ENCODE assay signal across 27 cellular contexts in genomic region chr12:130830246-130830551, GRCh38. TPM values are rescaled to one million over a fixed set of nuclear protein-coding genes. Genes with fewer than 3 reads are reported as not detected.
A peak's percentile ranks its signal among the peaks of the same experiment; 100 is the strongest.
DNase-seq lines count a peak whose midpoint lies in the region; ATAC-seq, FAIRE-seq and TF ChIP-seq lines count a peak whose summit lies in the region.
"Had no signal": no experiment of that assay in that cellular context is flagged by ENCODE, and none has a peak within 500 bp of the region (broad histone marks: within the 10 kb centered on the region; RNA-seq: fewer than 3 reads in every experiment).

No MANE protein-coding gene starts in this region.

- H3K4me1 Mint-ChIP-seq in H9 = peaks cover 39 to 56% of the 10 kb centered on the region in 2 experiments
- H3K4me1 Mint-ChIP-seq in effector memory CD8-positive, alpha-beta T cell (ENCODE audit: low read depth in 2 of 2) = peaks cover 14 to 22% of the 10 kb centered on the region in 2 donors
- H3K4me1 Mint-ChIP-seq in natural killer cell treated with Interleukin-12 subunit alpha and Interleukin-12 subunit beta and Interleukin-15 and Interleukin-18, amount 100 ng/mL, for 72 hours (ENCODE audit: low read depth in 2 of 2) = peaks cover 7 to 8% of the 10 kb centered on the region in 2 donors

- H2AFZ ChIP-seq in H9 (ENCODE audit: low read length) = no peak overlapping the region

- peak overlapping the region; percentile 87; the same call in 1 of the 2 replicates for H3K14ac ChIP-seq in H9 (ENCODE audit: insufficient read depth, low read length)

- no peak overlapping the region for H2BK120ac ChIP-seq in H9 (ENCODE audit: low read depth, low read length, poor library complexity, severe bottlenecking)

- peaks cover 9% of the 10 kb centered on the region; the same call in 1 of the 2 replicates for H3K79me2 ChIP-seq in H9 (ENCODE audit: insufficient read depth, low read length)

- H3K27ac ChIP-seq in H9 (ENCODE audit: insufficient read length, low read depth, low read length) = no peak overlapping the region
- H3K27ac ChIP-seq in pancreas = peak overlapping the region in 3 of 4 donors; percentile 8 to 65 (median 22)
- H3K27ac ChIP-seq: adrenal gland, breast epithelium, epithelial cell of prostate, ovary, spleen, transverse colon had no signal

- H3K23me2 ChIP-seq in H9 (ENCODE audit: insufficient read length, low read depth, low read length, poor library complexity, severe bottlenecking) = no peaks in the 10 kb centered on the region

- H3K27me3 ChIP-seq in H9 (ENCODE audit: insufficient read depth, low read length) (no peaks in the 10 kb centered on the region), pancreas (no peaks in the 10 kb centered on the region)
- H3K27me3 ChIP-seq: adrenal gland, breast epithelium, ovary, spleen, transverse colon had no signal

- H2BK15ac ChIP-seq in H9 (ENCODE audit: low read depth, low read length) = no peak overlapping the region

- peaks cover 3% of the 10 kb centered on the region for H3K79me1 ChIP-seq in H9 (ENCODE audit: insufficient read depth, low read depth, low read length, poor library complexity, severe bottlenecking)

- peak overlapping the region; percentile 51 for H2BK5ac ChIP-seq in H9 (ENCODE audit: insufficient read length, low read length)

- H3K23ac ChIP-seq in H9 (ENCODE audit: insufficient read length, low read depth, low read length) = no peak overlapping the region

- no peak overlapping the region for H4K91ac ChIP-seq in H9 (ENCODE audit: insufficient read length, low read depth, low read length)

- no peak overlapping the region for H3K9ac ChIP-seq in H9 (ENCODE audit: extremely low read depth, insufficient read length, low read length)
- H3K9ac ChIP-seq: SK-N-SH had no signal

- H3K9me3 Mint-ChIP-seq in H9 = peaks cover 0 to 5% of the 10 kb centered on the region in 2 experiments; a peak in 1 of 5 replicates
- H3K9me3 Mint-ChIP-seq in effector memory CD8-positive, alpha-beta T cell = no peaks in the 10 kb centered on the region
- H3K9me3 Mint-ChIP-seq in natural killer cell treated with Interleukin-12 subunit alpha and Interleukin-12 subunit beta and Interleukin-15 and Interleukin-18, amount 100 ng/mL, for 72 hours = no peaks in the 10 kb centered on the region
- H3K9me3 Mint-ChIP-seq: activated T-cell treated with anti-CD3 and anti-CD28 coated beads, Interleukin-2, amount 50 U/mL, for 72 hours; HFFc6 had no signal

- H4K20me1 ChIP-seq in H9 (ENCODE audit: control insufficient read depth, insufficient read depth, insufficient read length) = no peaks in the 10 kb centered on the region

- H3K4me1 ChIP-seq in H9 (ENCODE audit: insufficient read depth, low read length) (peaks cover 6% of the 10 kb centered on the region; the same call in 1 of the 2 replicates), pancreas (no peaks in the 10 kb centered on the region)
- H3K4me1 ChIP-seq: breast epithelium had no signal

- no peak overlapping the region for H4K8ac ChIP-seq in H9 (replicated peaks; ENCODE audit: insufficient read length, low read depth, low read length)

- H2BK20ac ChIP-seq in H9 (ENCODE audit: low read depth, low read length, poor library complexity, severe bottlenecking) = no peak overlapping the region

- no peak overlapping the region for H2BK12ac ChIP-seq in H9 (ENCODE audit: insufficient read length, low read depth, low read length)

- H2AK5ac ChIP-seq in H9 (ENCODE audit: insufficient read length, low read length) = no peak overlapping the region

- no peak overlapping the region for H3K56ac ChIP-seq in H9 (ENCODE audit: insufficient read length, low read depth, low read length)

- no peaks in the 10 kb centered on the region for H3K36me3 ChIP-seq in pancreas
- H3K36me3 ChIP-seq: adrenal gland, breast epithelium, ovary, transverse colon had no signal

- WGBS in H9 (ENCODE audit: extremely low coverage, insufficient read length, low lambda C conversion rate) = no CpG with 5 or more reads among the region's 14 CpGs
- WGBS in pancreas, 2 donors = 65 to 76% methylated on average over 14 of the region's 14 CpGs

- ATAC-seq in effector memory CD8-positive, alpha-beta T cell (replicated peaks) = no peak
- peak in 3 of 4 donors; percentile 38 to 64 (median 46) for ATAC-seq in pancreas
- ATAC-seq in natural killer cell treated with Interleukin-12 subunit alpha and Interleukin-12 subunit beta and Interleukin-15 and Interleukin-18, amount 100 ng/mL, for 72 hours = no peak
- ATAC-seq: activated T-cell treated with anti-CD3 and anti-CD28 coated beads, Interleukin-2, amount 50 U/mL, for 72 hours; left ventricle myocardium superior; naive thymus-derived CD4-positive, alpha-beta T cell had no signal

- DNase-seq in H9 (peak; percentile 32), NCI-H2107 treated with DMSO at 0.1 percent for 48 hours (lab: John Stamatoyannopoulos, UW; ENCODE audit: unreplicated experiment) (peak; percentile 66), pancreas (no peak), DMS53 (lab: John Stamatoyannopoulos, UW) (no peak), NCI-H1048 (lab: John Stamatoyannopoulos, UW) (no peak)
- no peak for DNase-seq in effector memory CD8-positive, alpha-beta T cell
- DNase-seq in natural killer cell treated with Interleukin-12 subunit alpha and Interleukin-12 subunit beta and Interleukin-15 and Interleukin-18, amount 100 ng/mL, for 72 hours (ENCODE audit: low spot score) = no peak
- DNase-seq: ACHN; activated naive CD4-positive, alpha-beta T cell treated with Interleukin-2 at 50 U/mL for 16 hours; activated T-cell treated with anti-CD3 and anti-CD28 coated beads, Interleukin-2, amount 50 U/mL, for 72 hours; DMS79 treated with DMSO at 0.1 percent for 48 hours; HFFc6; Kasumi-1; left ventricle myocardium superior; midbrain; naive thymus-derived CD4-positive, alpha-beta T cell; NCI-H1930; NCI-H446 treated with DMSO at 0.1 percent for 48 hours; ovary; SK-N-SH; spleen; T-helper 2 cell; transverse colon had no signal

- FAIRE-seq in pancreas (lab: Jason Lieb, UNC) = no peak
- FAIRE-seq: islet of Langerhans had no signal

- no peaks in the 10 kb centered on the region for H3K27me3 Mint-ChIP-seq in H9 (ENCODE audit: low read depth)
- no peaks in the 10 kb centered on the region for H3K27me3 Mint-ChIP-seq in effector memory CD8-positive, alpha-beta T cell
- H3K27me3 Mint-ChIP-seq in natural killer cell treated with Interleukin-12 subunit alpha and Interleukin-12 subunit beta and Interleukin-15 and Interleukin-18, amount 100 ng/mL, for 72 hours = no peaks in the 10 kb centered on the region
- H3K27me3 Mint-ChIP-seq: naive thymus-derived CD4-positive, alpha-beta T cell had no signal

- H3K36me3 Mint-ChIP-seq in H9 (ENCODE audit: insufficient read depth in 1 of 3, low read depth in 3 of 3) = peaks cover 0 to 16% (median 7%) of the 10 kb centered on the region in 3 experiments
- peaks cover 12% of the 10 kb centered on the region for H3K36me3 Mint-ChIP-seq in effector memory CD8-positive, alpha-beta T cell (ENCODE audit: insufficient read depth)
- no peaks in the 10 kb centered on the region for H3K36me3 Mint-ChIP-seq in natural killer cell treated with Interleukin-12 subunit alpha and Interleukin-12 subunit beta and Interleukin-15 and Interleukin-18, amount 100 ng/mL, for 72 hours

- no peak overlapping the region for H3K4me3 ChIP-seq in pancreas
- H3K4me3 ChIP-seq: adrenal gland, breast epithelium, ovary, spleen, transverse colon had no signal

- H3K4me2 ChIP-seq in H9 (ENCODE audit: insufficient read depth, insufficient read length, low read length) = no peak overlapping the region
- H3K4me2 ChIP-seq: SK-N-SH had no signal

- intact Hi-C loops in pancreas (cut with DNase I) = no loop called here

- H3K27ac Mint-ChIP-seq in H9 = peak overlapping the region; percentile 74 to 87 (median 84); a peak in 6 of 7 replicates
- H3K27ac Mint-ChIP-seq in effector memory CD8-positive, alpha-beta T cell = peak overlapping the region; percentile 38 to 79
- no peak overlapping the region for H3K27ac Mint-ChIP-seq in natural killer cell treated with Interleukin-12 subunit alpha and Interleukin-12 subunit beta and Interleukin-15 and Interleukin-18, amount 100 ng/mL, for 72 hours
- H3K27ac Mint-ChIP-seq: activated T-cell treated with anti-CD3 and anti-CD28 coated beads, Interleukin-2, amount 50 U/mL, for 72 hours; HFFc6 had no signal

- no peak overlapping the region for H3K4ac ChIP-seq in H9 (ENCODE audit: low read depth, low read length)

- H3K9me3 ChIP-seq in H9 (ENCODE audit: control insufficient read depth, low read depth, low read length) (no peaks in the 10 kb centered on the region), pancreas (no peaks in the 10 kb centered on the region)
- H3K9me3 ChIP-seq: adrenal gland, breast epithelium, ovary, SK-N-SH, spleen, transverse colon had no signal

- no peak overlapping the region for H3T11ph ChIP-seq in H9 (ENCODE audit: low read length)

- TF ChIP-seq CTCF in H9 (conservative IDR thresholded peaks at IDR 0.05) (no peak), pancreas (IDR thresholded peaks at IDR 0.05) (no peak)

- H3K4me3 Mint-ChIP-seq in H9 = peak overlapping the region in 1 of 2 experiments; percentile 42; a peak in 1 of 5 replicates
- no peak overlapping the region for H3K4me3 Mint-ChIP-seq in effector memory CD8-positive, alpha-beta T cell
- no peak overlapping the region for H3K4me3 Mint-ChIP-seq in natural killer cell treated with Interleukin-12 subunit alpha and Interleukin-12 subunit beta and Interleukin-15 and Interleukin-18, amount 100 ng/mL, for 72 hours
- H3K4me3 Mint-ChIP-seq: activated T-cell treated with anti-CD3 and anti-CD28 coated beads, Interleukin-2, amount 50 U/mL, for 72 hours; HFFc6; naive thymus-derived CD4-positive, alpha-beta T cell had no signal

- peak overlapping the region; percentile 27 for H3K18ac ChIP-seq in H9 (ENCODE audit: insufficient read length, low read depth, low read length)

- H4K5ac ChIP-seq in H9 (ENCODE audit: insufficient read length, low read depth, low read length) = peak overlapping the region; percentile 15

RNA-seq across cellular contexts. Expression of gene STX2, which starts 8.9 kb away (rescaled TPM):
- 16.8 and 19.4 TPM in 2 replicates for total RNA-seq in H9 (2021)
- total RNA-seq in pancreas = 10 to 100 TPM in 1 of 6 donors, 1 to 10 TPM in 5; 4.8 to 10.8 (median 6.1) TPM
- 10 to 100 TPM in 1 of 2 donors, 1 to 10 TPM in 1; 7.0 to 16.8 TPM for polyA plus RNA-seq in pancreas
- 10 to 100 TPM in 1 of 2 donors, 1 to 10 TPM in 1; 9.0 to 16.4 TPM for total RNA-seq in natural killer cell treated with Interleukin-12 subunit alpha and Interleukin-12 subunit beta and Interleukin-15 and Interleukin-18, amount 100 ng/mL, for 72 hours

RNA-seq across cellular contexts. Expression of gene RAN, which starts 41.7 kb away (rescaled TPM):
- total RNA-seq in H9 (2021) (1,968 and 1,971 TPM in 2 replicates), pancreas (100 to 1,000 TPM in 5 of 6 donors, 10 to 100 TPM in 1; 80.5 to 201 (median 166) TPM)
- polyA plus RNA-seq in pancreas = 100 to 1,000 TPM in 1 of 2 donors, 10 to 100 TPM in 1; 60.0 to 152 TPM
- total RNA-seq in natural killer cell treated with Interleukin-12 subunit alpha and Interleukin-12 subunit beta and Interleukin-15 and Interleukin-18, amount 100 ng/mL, for 72 hours = 1,000 to 10,000 TPM; 1,073 to 1,486 TPM

Comparison
In these comparisons a context has a peak if more than half of its experiments do, and no peak if none do; other contexts are left out.
1. DNase-seq: peak in H9 (single experiment) and NCI-H2107 treated with DMSO at 0.1 percent for 48 hours (single experiment); none in effector memory CD8-positive, alpha-beta T cell (0 of 3), pancreas (0 of 6), DMS53 (single experiment), NCI-H1048 (single experiment) and natural killer cell treated with Interleukin-12 subunit alpha and Interleukin-12 subunit beta and Interleukin-15 and Interleukin-18, amount 100 ng/mL, for 72 hours (single experiment).
2. H3K27ac Mint-ChIP-seq: peak in H9 (3 of 3) and effector memory CD8-positive, alpha-beta T cell (2 of 2); none in natural killer cell treated with Interleukin-12 subunit alpha and Interleukin-12 subunit beta and Interleukin-15 and Interleukin-18, amount 100 ng/mL, for 72 hours (0 of 2).
3. ATAC-seq: peak in pancreas (3 of 4); none in effector memory CD8-positive, alpha-beta T cell (single experiment) and natural killer cell treated with Interleukin-12 subunit alpha and Interleukin-12 subunit beta and Interleukin-15 and Interleukin-18, amount 100 ng/mL, for 72 hours (0 of 2).